24 cellular contexts compared by ENCODE assay signal in genomic region chr2:47017541-47017940, GRCh38.
"Had no signal": no experiment of that assay in that cellular context is flagged by ENCODE, and none has a peak within 500 bp of the region (broad histone marks: within the 10 kb centered on the region; RNA-seq: fewer than 3 reads in every experiment).

No MANE protein-coding gene starts in this region.

- H3K4me3 ChIP-seq: Peyer's patch, SJSA1 had no signal

- H3K27me3 Mint-ChIP-seq: activated CD8-positive, alpha-beta T cell treated with anti-CD3 and anti-CD28 coated beads for 36 hours; activated naive CD4-positive, alpha-beta T cell treated with anti-CD3 and anti-CD28 coated beads, Interleukin-2, amount 10 ng/mL, durations not matched to agents 7 days and 5 days; activated naive CD8-positive, alpha-beta T cell treated with anti-CD3 and anti-CD28 coated beads for 36 hours had no signal

- H3K4me1 ChIP-seq: SJSA1 had no signal

- H3K27me3 ChIP-seq: Peyer's patch, SJSA1 had no signal

- H3K27ac Mint-ChIP-seq: activated CD8-positive, alpha-beta T cell treated with anti-CD3 and anti-CD28 coated beads for 36 hours; activated naive CD4-positive, alpha-beta T cell treated with anti-CD3 and anti-CD28 coated beads, Interleukin-2, amount 10 ng/mL, durations not matched to agents 7 days and 5 days; activated naive CD8-positive, alpha-beta T cell treated with anti-CD3 and anti-CD28 coated beads for 36 hours; activated T-cell treated with anti-CD3 and anti-CD28 coated beads, Interleukin-2, amount 50 U/mL, for 72 hours; activated T-helper 2 cell treated with anti-CD3 and anti-CD28 coated beads, Interferon-gamma antibody, Interleukin-2, Interleukin-4, amounts not matched to agents 10 μg/mL and 5 μg/mL and 100 μg/mL, durations not matched to agents 14 hours and 24 hours and 36 hours; T-helper 1 cell treated with Interleukin-12 subunit alpha and Interleukin-12 subunit beta and Interleukin-4 antibody, amounts not matched to agents 30 μg/mL and 1 μg/mL, for 36 hours had no signal

- H3K9me3 Mint-ChIP-seq: activated CD8-positive, alpha-beta T cell treated with anti-CD3 and anti-CD28 coated beads for 36 hours; activated naive CD4-positive, alpha-beta T cell treated with anti-CD3 and anti-CD28 coated beads, Interleukin-2, amount 10 ng/mL, durations not matched to agents 7 days and 5 days; activated naive CD8-positive, alpha-beta T cell treated with anti-CD3 and anti-CD28 coated beads for 36 hours; activated T-cell treated with anti-CD3 and anti-CD28 coated beads, Interleukin-2, amount 50 U/mL, for 72 hours; activated T-helper 2 cell treated with anti-CD3 and anti-CD28 coated beads, Interferon-gamma antibody, Interleukin-2, Interleukin-4, amounts not matched to agents 10 μg/mL and 5 μg/mL and 100 μg/mL, durations not matched to agents 14 hours and 24 hours and 36 hours; T-helper 1 cell treated with Interleukin-12 subunit alpha and Interleukin-12 subunit beta and Interleukin-4 antibody, amounts not matched to agents 30 μg/mL and 1 μg/mL, for 36 hours had no signal

- ATAC-seq: activated CD4-positive, CD25-positive, alpha-beta regulatory T cell treated with anti-CD3 and anti-CD28 coated beads, Interleukin-2, amount 50 U/mL, for 24 hours; activated CD8-positive, alpha-beta T cell treated with anti-CD3 and anti-CD28 coated beads for 36 hours; activated T-cell treated with anti-CD3 and anti-CD28 coated beads, Interleukin-2, amount 50 U/mL, for 72 hours; SK-N-SH treated with all-trans-retinoic acid at 6 μM for 48 hours had no signal

- H3K9me3 ChIP-seq: Peyer's patch, SJSA1 had no signal

- H3K4me3 Mint-ChIP-seq: activated CD8-positive, alpha-beta T cell treated with anti-CD3 and anti-CD28 coated beads for 36 hours; activated naive CD4-positive, alpha-beta T cell treated with anti-CD3 and anti-CD28 coated beads, Interleukin-2, amount 10 ng/mL, durations not matched to agents 7 days and 5 days; activated naive CD8-positive, alpha-beta T cell treated with anti-CD3 and anti-CD28 coated beads for 36 hours; activated T-cell treated with anti-CD3 and anti-CD28 coated beads, Interleukin-2, amount 50 U/mL, for 72 hours; T-helper 1 cell treated with Interleukin-12 subunit alpha and Interleukin-12 subunit beta and Interleukin-4 antibody, amounts not matched to agents 30 μg/mL and 1 μg/mL, for 36 hours had no signal

- H3K27ac ChIP-seq: SJSA1 had no signal

- DNase-seq: activated CD4-positive, alpha-beta T cell treated with anti-CD3 and anti-CD28 coated beads for 4 hours; activated CD8-positive, alpha-beta memory T cell treated with anti-CD3 and anti-CD28 coated beads, Interleukin-2, amount 50 U/mL, for 4 hours; activated CD8-positive, alpha-beta T cell treated with anti-CD3 and anti-CD28 coated beads for 36 hours; activated gamma-delta T cell treated with Interleukin-2 at 50 U/mL for 16 hours; activated naive CD4-positive, alpha-beta T cell treated with anti-CD3 and anti-CD28 coated beads, Interleukin-2, amount 10 ng/mL, durations not matched to agents 7 days and 5 days; activated naive CD8-positive, alpha-beta T cell treated with anti-CD3 and anti-CD28 coated beads for 36 hours; activated T-cell treated with anti-CD3 and anti-CD28 coated beads, Interleukin-2, amount 50 U/mL, for 72 hours; anterior cingulate cortex; MM.1S; NCI-H1105; NCI-H1436 treated with DMSO at 0.1 percent for 48 hours; NCI-H187; NCI-H2081; NCI-H510A treated with DMSO at 0.1 percent for 48 hours; NCI-H69; NK-92 treated with Interleukin-12 subunit alpha and Interleukin-12 subunit beta, amount 100 ng/mL, for 24 hours; OCI-M1; Peyer's patch; SHP77 had no signal
